In the genomic region with DNA sequence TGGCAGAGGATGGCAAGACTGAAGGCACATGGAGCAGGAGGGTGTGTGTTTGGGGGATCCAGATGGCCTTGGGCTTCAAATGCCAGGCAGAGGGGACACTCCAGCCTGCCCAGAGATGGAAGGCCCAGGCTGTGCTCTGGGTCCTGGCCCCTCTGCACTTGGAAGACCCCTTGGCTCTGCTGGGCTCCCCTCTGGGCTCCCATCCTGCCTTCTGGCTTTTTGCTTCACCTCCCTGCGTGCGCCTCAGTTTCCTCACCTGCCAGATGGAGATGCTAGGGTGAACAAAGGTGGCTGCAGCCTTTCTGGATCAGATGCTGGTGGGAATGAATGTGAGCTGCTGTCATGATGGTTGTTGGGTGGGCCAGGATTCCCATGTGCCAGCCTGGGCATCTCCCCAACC, we compare ENCODE assay signal across 14 cellular contexts. TPM values are rescaled to one million over a fixed set of nuclear protein-coding genes. Genes with fewer than 3 reads are reported as not detected.
DNase-seq lines count a peak whose midpoint lies in the region; ATAC-seq and TF ChIP-seq lines count a peak whose summit lies in the region.
"Had no signal": no experiment of that assay in that cellular context is flagged by ENCODE, and none has a peak within 500 bp of the region (broad histone marks: within the 10 kb centered on the region; RNA-seq: fewer than 3 reads in every experiment).

No MANE protein-coding gene starts in this region.

- H2AFZ ChIP-seq in Karpas-422 (ENCODE audit: low read length) (no peak overlapping the region), neural progenitor cell (replicated peaks) (no peak overlapping the region)
- H2AFZ ChIP-seq: parathyroid adenoma had no signal

- no peaks in the 10 kb centered on the region for H3K9me3 Mint-ChIP-seq in CD4-positive, alpha-beta T cell
- H3K9me3 Mint-ChIP-seq in brain = peaks cover 0 to 2% (median 0%) of the 10 kb centered on the region in 5 experiments
- H3K9me3 Mint-ChIP-seq in neural progenitor cell = no peaks in the 10 kb centered on the region
- H3K9me3 Mint-ChIP-seq: type B pancreatic cell had no signal

- H3K27ac Mint-ChIP-seq in CD4-positive, alpha-beta T cell = peak overlapping the region; percentile 94
- H3K27ac Mint-ChIP-seq in brain = peak overlapping the region in 3 of 5 experiments; percentile 60 to 92 (median 88)
- H3K27ac Mint-ChIP-seq in neural progenitor cell = no peak overlapping the region

- no peak for DNase-seq in CD4-positive, alpha-beta T cell
- DNase-seq in Karpas-422 (no peak), neural progenitor cell (ENCODE audit: low spot score) (no peak), lower lobe of right lung (no peak), DMS153 treated with DMSO at 0.1 percent for 48 hours (lab: John Stamatoyannopoulos, UW; ENCODE audit: unreplicated experiment) (no peak), NCI-H510A (lab: John Stamatoyannopoulos, UW) (no peak)
- DNase-seq: foreskin fibroblast, NCI-H2081, NCI-H774, SIG-M5 had no signal

- no peak for ATAC-seq in CD4-positive, alpha-beta T cell (ENCODE audit: poor library complexity)
- ATAC-seq in lower lobe of right lung = no peak

- H3K79me2 ChIP-seq in Karpas-422 (ENCODE audit: low read length) (no peaks in the 10 kb centered on the region), neural progenitor cell (ENCODE audit: low read depth) (peaks cover 71% of the 10 kb centered on the region)
- H3K79me2 ChIP-seq: parathyroid adenoma had no signal

- peaks cover 49% of the 10 kb centered on the region for H3K4me1 ChIP-seq in Karpas-422 (ENCODE audit: low read length)
- H3K4me1 ChIP-seq in neural progenitor cell = peaks cover 25% of the 10 kb centered on the region
- peaks cover 61% of the 10 kb centered on the region for H3K4me1 ChIP-seq in lower lobe of right lung

- H3K9me2 ChIP-seq in Karpas-422 (replicated peaks; ENCODE audit: insufficient read depth, low read length) = no peaks in the 10 kb centered on the region

- H3K4me1 Mint-ChIP-seq in CD4-positive, alpha-beta T cell (ENCODE audit: low read depth) = peaks cover 75% of the 10 kb centered on the region
- H3K4me1 Mint-ChIP-seq in brain (peaks cover 72% of the 10 kb centered on the region), neural progenitor cell (peaks cover 29% of the 10 kb centered on the region)

- H3K27me3 ChIP-seq in CD4-positive, alpha-beta T cell (ENCODE audit: control insufficient read depth, insufficient read depth, low read length) = no peaks in the 10 kb centered on the region
- H3K27me3 ChIP-seq in Karpas-422 (ENCODE audit: low read length) = no peaks in the 10 kb centered on the region
- no peaks in the 10 kb centered on the region for H3K27me3 ChIP-seq in neural progenitor cell
- no peaks in the 10 kb centered on the region for H3K27me3 ChIP-seq in lower lobe of right lung (ENCODE audit: low read depth)

- H3K4me2 ChIP-seq in Karpas-422 (ENCODE audit: low read depth, low read length, poor library complexity, severe bottlenecking) (no peak overlapping the region), neural progenitor cell (peak overlapping the region; percentile 89)

- POLR2A ChIA-PET in CD4-positive, alpha-beta T cell (lab: Charles Lee) = no interaction called here

- H3K9me3 ChIP-seq in CD4-positive, alpha-beta T cell (ENCODE audit: control insufficient read depth, low read length) = no peaks in the 10 kb centered on the region
- H3K9me3 ChIP-seq in Karpas-422 (ENCODE audit: low read length) (no peaks in the 10 kb centered on the region), neural progenitor cell (ENCODE audit: low read depth) (no peaks in the 10 kb centered on the region), lower lobe of right lung (no peaks in the 10 kb centered on the region)

- peaks cover 40% of the 10 kb centered on the region for H3K36me3 Mint-ChIP-seq in CD4-positive, alpha-beta T cell (ENCODE audit: low read depth)
- H3K36me3 Mint-ChIP-seq in brain = peaks cover 6% of the 10 kb centered on the region
- H3K36me3 Mint-ChIP-seq in neural progenitor cell = peaks cover 6% of the 10 kb centered on the region
- H3K36me3 Mint-ChIP-seq: type B pancreatic cell had no signal

- H4K20me1 ChIP-seq in Karpas-422 (ENCODE audit: insufficient read depth, low read depth, low read length) (peaks cover 6% of the 10 kb centered on the region; the same call in 1 of the 2 replicates), neural progenitor cell (ENCODE audit: low read depth) (peaks cover 74% of the 10 kb centered on the region)

- CTCF ChIA-PET in CD4-positive, alpha-beta T cell (lab: Charles Lee) = no interaction called here

- no peak for TF ChIP-seq CTCF in CD4-positive, alpha-beta T cell (IDR thresholded peaks at IDR 0.05)
- TF ChIP-seq CTCF in brain (conservative IDR thresholded peaks at IDR 0.05) = no peak
- no peak for TF ChIP-seq CTCF in neural progenitor cell (IDR thresholded peaks at IDR 0.05)
- no peak for TF ChIP-seq CTCF in lower lobe of right lung (IDR thresholded peaks at IDR 0.05)

- no peaks in the 10 kb centered on the region for H3K27me3 Mint-ChIP-seq in CD4-positive, alpha-beta T cell
- H3K27me3 Mint-ChIP-seq in brain (peaks cover 3% of the 10 kb centered on the region), neural progenitor cell (ENCODE audit: insufficient read depth, low read depth) (peaks cover 2% of the 10 kb centered on the region)
- H3K27me3 Mint-ChIP-seq: type B pancreatic cell had no signal

- H3K36me3 ChIP-seq in Karpas-422 (ENCODE audit: insufficient read depth, low read length) (no peaks in the 10 kb centered on the region), neural progenitor cell (no peaks in the 10 kb centered on the region), lower lobe of right lung (peaks cover 9% of the 10 kb centered on the region)

- H3K4me3 ChIP-seq in Karpas-422 (ENCODE audit: low read length) (no peak overlapping the region; the same call in 1 of the 2 replicates), neural progenitor cell (no peak overlapping the region), lower lobe of right lung (no peak overlapping the region)
- H3K4me3 ChIP-seq: lung had no signal

- H3K27ac ChIP-seq in CD4-positive, alpha-beta T cell (ENCODE audit: low read depth, low read length) = peak overlapping the region; percentile 35
- H3K27ac ChIP-seq in Karpas-422 (ENCODE audit: low read length) (no peak overlapping the region), neural progenitor cell (no peak overlapping the region), lower lobe of right lung (no peak overlapping the region)
- H3K27ac ChIP-seq: parathyroid adenoma had no signal

- peak overlapping the region; percentile 97 for H3K4me3 Mint-ChIP-seq in CD4-positive, alpha-beta T cell
- H3K4me3 Mint-ChIP-seq in brain (peak overlapping the region; percentile 69 to 92 (median 88)), neural progenitor cell (peak overlapping the region; percentile 90)

- H3K9ac ChIP-seq in Karpas-422 (ENCODE audit: low read length) = peak overlapping the region; percentile 65
- peak overlapping the region; percentile 19 for H3K9ac ChIP-seq in neural progenitor cell
- H3K9ac ChIP-seq: parathyroid adenoma had no signal

- intact Hi-C loops in CD4-positive, alpha-beta T cell (cut with DNase I, micrococcal nuclease) = no loop called here
- intact Hi-C loops in lower lobe of right lung (cut with DNase I) = no loop called here

- H3F3A ChIP-seq in neural progenitor cell (ENCODE audit: low read depth) = peaks cover 16% of the 10 kb centered on the region

RNA-seq across cellular contexts. Expression of a gene that starts 3.0 kb away (rescaled TPM):
- 10 to 100 TPM; 76.3 to 79.7 TPM for total RNA-seq in CD4-positive, alpha-beta T cell
- 27.4 and 34.2 TPM in 2 replicates for total RNA-seq in Karpas-422 (2014; rRNA removed; shearing (Covaris generic); ENCODE audit: low replicate concordance)
- 97.4 TPM for polyA plus RNA-seq in brain (ENCODE audit: insufficient read depth, low read depth, low replicate concordance)
- total RNA-seq in neural progenitor cell (ENCODE audit: low replicate concordance) = 48.7 and 84.2 TPM in 2 replicates
- total RNA-seq in lower lobe of right lung = 25.5 TPM
